ENCODE assay signal across 20 cellular contexts in the genomic region with DNA sequence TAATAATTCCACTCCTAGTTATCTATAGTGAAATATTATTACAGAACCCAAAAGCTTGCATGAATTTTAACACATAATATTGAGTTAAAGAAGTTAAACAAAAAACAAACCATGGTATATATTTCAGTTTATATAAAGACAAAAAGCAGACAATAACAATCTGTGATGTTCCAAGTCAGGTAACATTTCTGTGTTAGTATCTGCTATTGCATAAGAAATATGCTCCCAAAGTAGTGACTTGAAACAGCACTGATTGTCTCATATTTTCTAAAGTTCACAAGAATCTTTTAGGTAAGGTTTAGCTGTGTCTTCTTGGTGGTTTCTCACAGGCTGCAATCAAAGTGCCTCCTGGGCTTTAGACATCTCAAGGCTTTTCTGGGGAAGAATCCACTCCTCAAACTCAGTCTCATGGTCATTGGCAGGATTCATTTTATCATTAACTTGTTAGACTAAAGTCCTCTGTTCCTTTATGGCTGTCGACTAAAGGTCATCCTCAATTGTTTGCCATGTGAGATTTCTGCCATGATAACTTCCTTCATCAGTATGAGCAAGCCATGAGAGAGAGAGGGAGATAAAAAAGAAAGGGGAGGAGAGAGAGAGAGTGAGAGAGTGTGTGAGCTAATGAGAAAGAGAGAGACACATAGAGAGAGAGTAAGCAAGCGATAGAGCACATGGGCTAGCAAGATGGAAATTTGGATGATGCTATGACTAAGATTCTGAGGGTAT. TPM values are rescaled to one million over a fixed set of nuclear protein-coding genes. Genes with fewer than 3 reads are reported as not detected.
DNase-seq lines count a peak whose midpoint lies in the region; ATAC-seq, FAIRE-seq and TF ChIP-seq lines count a peak whose summit lies in the region.
"Had no signal": no experiment of that assay in that cellular context is flagged by ENCODE, and none has a peak within 500 bp of the region (broad histone marks: within the 10 kb centered on the region; RNA-seq: fewer than 3 reads in every experiment).

No MANE protein-coding gene starts in this region.

- H3K4me1 ChIP-seq in pancreas, result no peaks in the 10 kb centered on the region
- no peaks in the 10 kb centered on the region for H3K4me1 ChIP-seq in body of pancreas
- H3K4me1 ChIP-seq in right atrium auricular region, result no peaks in the 10 kb centered on the region

- FAIRE-seq in colon (lab: Jason Lieb, UNC) (peak; percentile 18), pancreas (lab: Jason Lieb, UNC) (peak; percentile 47)
- FAIRE-seq: G401.6 had no signal

- H3K4me3 ChIP-seq in pancreas (no peak overlapping the region), body of pancreas (no peak overlapping the region), right atrium auricular region (no peak overlapping the region)

- TF ChIP-seq POLR2A in body of pancreas (IDR thresholded peaks at IDR 0.05), result no peak

- no peak for TF ChIP-seq CTCF in pancreas (IDR thresholded peaks at IDR 0.05)
- TF ChIP-seq CTCF in body of pancreas (IDR thresholded peaks at IDR 0.05), result no peak
- no peak for TF ChIP-seq CTCF in right atrium auricular region (IDR thresholded peaks at IDR 0.05)

- intact Hi-C loops in left colon (cut with DNase I, micrococcal nuclease), result no loop called here
- intact Hi-C loops in pancreas (cut with DNase I), result no loop called here
- intact Hi-C loops in body of pancreas (cut with DNase I), result no loop called here
- intact Hi-C loops in posterior cingulate gyrus (cut with DNase I), result no loop called here

- H3K27ac ChIP-seq in pancreas (no peak overlapping the region), body of pancreas (no peak overlapping the region), right atrium auricular region (no peak overlapping the region)
- H3K27ac ChIP-seq: RWPE1 had no signal

- peak; percentile 95 for ATAC-seq in left colon
- ATAC-seq in pancreas, result peak in 2 of 4 donors; percentile 35 to 49
- ATAC-seq in body of pancreas, result no peak

- 47 to 51% methylated on average over 2 of the region's 2 CpGs for WGBS in pancreas, 2 donors
- WGBS in body of pancreas, 2 donors, result 38 to 46% methylated on average over 2 of the region's 2 CpGs

- H3K9me3 ChIP-seq in pancreas, result no peaks in the 10 kb centered on the region
- no peaks in the 10 kb centered on the region for H3K9me3 ChIP-seq in body of pancreas
- no peaks in the 10 kb centered on the region for H3K9me3 ChIP-seq in right atrium auricular region

- DNase-seq in HT-29 (ENCODE audit: low spot score) (peak; percentile 79), left colon (no peak), pancreas (no peak), NCI-H187 treated with DMSO at 0.1 percent for 48 hours (lab: John Stamatoyannopoulos, UW) (no peak), body of pancreas (no peak), posterior cingulate gyrus (no peak), right atrium auricular region (ENCODE audit: low spot score) (no peak)
- DNase-seq: ACHN; CD4-positive, CD25-positive, alpha-beta regulatory T cell; DND-41; HCEC 1CT; Kasumi-1; NCI-H1105; NCI-H1694; NCI-H226; NCI-H526; OCI-M1 had no signal

- H3K27me3 ChIP-seq in pancreas (no peaks in the 10 kb centered on the region), body of pancreas (no peaks in the 10 kb centered on the region), right atrium auricular region (no peaks in the 10 kb centered on the region)

- H3K36me3 ChIP-seq in pancreas (no peaks in the 10 kb centered on the region), body of pancreas (replicated peaks in 1 of 2; ENCODE audit: insufficient read depth in 1 of 2, low read depth in 2 of 2) (no peaks in the 10 kb centered on the region), right atrium auricular region (no peaks in the 10 kb centered on the region)

RNA-seq across cellular contexts. Expression of gene GBP1, which starts 19.9 kb away (rescaled TPM):
- total RNA-seq in HT-29 (2014; rRNA removed; shearing (Covaris generic)), result 1.8 and 2.7 TPM in 2 replicates
- total RNA-seq in left colon, result 10 to 100 TPM; 13.0 to 21.2 TPM
- 1 to 10 TPM; 1.3 to 8.5 (median 3.0) TPM for total RNA-seq in pancreas
- 1 to 10 TPM; 3.8 to 4.9 TPM for polyA plus RNA-seq in pancreas
- 1 to 10 TPM; 3.3 to 6.7 TPM for total RNA-seq in body of pancreas
- total RNA-seq in right atrium auricular region, result 1 to 10 TPM; 4.3 to 5.7 TPM

RNA-seq across cellular contexts. Expression of gene GBP3, which starts 22.5 kb away (rescaled TPM):
- 8.6 and 9.2 TPM in 2 replicates for total RNA-seq in HT-29 (2014; rRNA removed; shearing (Covaris generic))
- total RNA-seq in left colon (100 to 1,000 TPM in 1 of 2 donors, 10 to 100 TPM in 1; 63.1 to 126 TPM), pancreas (10 to 100 TPM in 2 of 6 donors, 1 to 10 TPM in 4; 3.6 to 18.4 (median 4.2) TPM), body of pancreas (1 to 10 TPM; 8.0 to 8.2 TPM), right atrium auricular region (10 to 100 TPM in 1 of 2 donors, 1 to 10 TPM in 1; 5.8 to 10.4 TPM)
- 1 to 10 TPM; 2.1 to 3.5 TPM for polyA plus RNA-seq in pancreas

RNA-seq across cellular contexts. Expression of gene KYAT3, which starts 52.7 kb away (rescaled TPM):
- total RNA-seq in HT-29 (2014; rRNA removed; shearing (Covaris generic)), result 7.3 and 8.8 TPM in 2 replicates
- total RNA-seq in left colon (10 to 100 TPM; 21.6 to 27.4 TPM), pancreas (10 to 100 TPM; 11.2 to 17.9 (median 15.2) TPM), body of pancreas (10 to 100 TPM; 16.8 to 21.0 TPM), right atrium auricular region (1 to 10 TPM; 7.7 to 9.4 TPM)
- polyA plus RNA-seq in pancreas, result 10 to 100 TPM; 11.2 to 16.7 TPM

RNA-seq across cellular contexts. Expression of gene RBMXL1, which starts 52.7 kb away (rescaled TPM):
- 8.4 and 9.3 TPM in 2 replicates for total RNA-seq in HT-29 (2014; rRNA removed; shearing (Covaris generic))
- 10 to 100 TPM in 1 of 2 donors, 1 to 10 TPM in 1; 9.6 to 11.8 TPM for total RNA-seq in left colon
- total RNA-seq in pancreas, result 10 to 100 TPM in 1 of 6 donors, 1 to 10 TPM in 5; 5.5 to 11.5 (median 7.3) TPM
- 1 to 10 TPM; 2.0 to 3.6 TPM for polyA plus RNA-seq in pancreas
- 10 to 100 TPM; 11.2 to 13.5 TPM for total RNA-seq in body of pancreas
- total RNA-seq in right atrium auricular region, result 10 to 100 TPM; 11.0 to 11.3 TPM
